In genomic region chr5:146848133-146848532, GRCh38 we compare ENCODE assay signal across 22 cellular contexts.
"Had no signal": no experiment of that assay in that cellular context is flagged by ENCODE, and none has a peak within 500 bp of the region (broad histone marks: within the 10 kb centered on the region; RNA-seq: fewer than 3 reads in every experiment).

No MANE protein-coding gene starts in this region.

- H3K4me3 ChIP-seq: SJSA1, SK-N-MC had no signal

- H3K4me1 ChIP-seq: SJSA1 had no signal

- H3K36me3 ChIP-seq: SJSA1 had no signal

- H3K9me3 ChIP-seq: SJSA1 had no signal

- FAIRE-seq: HTR-8/SVneo, RCC 7860 had no signal

- H3K27ac ChIP-seq: SJSA1, SK-N-MC had no signal

- DNase-seq: KBM-7, MV-4-11, NCI-H1048, NCI-H1105 treated with DMSO at 0.1 percent for 48 hours, NCI-H1417 treated with DMSO at 0.1 percent for 48 hours, NCI-H187, NCI-H2029, NCI-H2081 treated with DMSO at 0.1 percent for 48 hours, NCI-H2171, NCI-H226, NCI-H446, NCI-H510A, NCI-H524 treated with DMSO at 0.1 percent for 48 hours, NCI-H69, NCI-H774, Right ventricle myocardium superior, RPMI8226, SIG-M5 had no signal
